In genomic region chr7:29363636-29364425, GRCh38 we compare ENCODE assay signal across 25 cellular contexts.
"Had no signal": no experiment of that assay in that cellular context is flagged by ENCODE, and none has a peak within 500 bp of the region (broad histone marks: within the 10 kb centered on the region; RNA-seq: fewer than 3 reads in every experiment).

No MANE protein-coding gene starts in this region.

- H3K4me3 ChIP-seq: colonic mucosa, esophagus squamous epithelium, lower lobe of right lung, neural progenitor cell, smooth muscle cell, suprapubic skin, transverse colon, vagina had no signal

- H3K9ac ChIP-seq: neural progenitor cell, parathyroid adenoma had no signal

- H3K4me2 ChIP-seq: neural progenitor cell, smooth muscle cell had no signal

- H3K36me3 ChIP-seq: colonic mucosa, esophagus squamous epithelium, lower lobe of right lung, neural progenitor cell, suprapubic skin, transverse colon, vagina had no signal

- H3K27me3 ChIP-seq: colonic mucosa, esophagus squamous epithelium, neural progenitor cell, suprapubic skin, transverse colon, vagina had no signal

- H3K27me3 Mint-ChIP-seq: dendritic cell treated with granulocyte-macrophage colony-stimulating factor and Interleukin-4, amounts not matched to agents 40 ng/mL and 50 ng/mL, for 4 days; progenitor cell of endocrine pancreas; stimulated activated naive CD8-positive, alpha-beta T cell treated with anti-CD3 and anti-CD28 coated beads, Interleukin-15, amount 100 ng/mL, for 72 hours had no signal

- H3K36me3 Mint-ChIP-seq: memory B cell, naive B cell, neural progenitor cell had no signal

- H2AFZ ChIP-seq: neural progenitor cell, parathyroid adenoma had no signal

- H3K9me3 Mint-ChIP-seq: dendritic cell treated with granulocyte-macrophage colony-stimulating factor and Interleukin-4, amounts not matched to agents 40 ng/mL and 50 ng/mL, for 4 days; memory B cell; naive B cell; nephron; neural progenitor cell; stimulated activated naive CD8-positive, alpha-beta T cell treated with anti-CD3 and anti-CD28 coated beads, Interleukin-15, amount 100 ng/mL, for 72 hours had no signal

- H3K27ac ChIP-seq: esophagus squamous epithelium, lower lobe of right lung, neural progenitor cell, parathyroid adenoma, suprapubic skin, vagina had no signal

- H3K4me1 Mint-ChIP-seq: memory B cell; naive B cell; nephron; stimulated activated naive CD8-positive, alpha-beta T cell treated with anti-CD3 and anti-CD28 coated beads, Interleukin-15, amount 100 ng/mL, for 72 hours had no signal

- H3K4me1 ChIP-seq: colonic mucosa, esophagus squamous epithelium, lower lobe of right lung, parathyroid adenoma, suprapubic skin had no signal

- DNase-seq: colonic mucosa; effector memory CD4-positive, alpha-beta T cell; erythroblast; esophagus squamous epithelium; hypothalamus; left ventricle myocardium superior; lower lobe of right lung; naive B cell; stimulated activated CD4-positive, alpha-beta T cell treated with anti-CD3 and anti-CD28 coated beads, Interleukin-12 subunit alpha, Interleukin-12 subunit beta, amount 100 ng/mL, for 4 hours; stimulated activated CD4-positive, alpha-beta T cell treated with anti-CD3 and anti-CD28 coated beads, Interleukin-1b, Interleukin-23, amount 100 ng/mL, for 48 hours; stimulated activated CD4-positive, alpha-beta T cell treated with anti-CD3 and anti-CD28 coated beads, Interleukin-4, amount 100 ng/mL, for 1 hour; stimulated activated CD8-positive, alpha-beta memory T cell treated with anti-CD3 and anti-CD28 coated beads, Interleukin-4, amount 100 ng/mL, for 48 hours; stimulated activated naive CD4-positive, alpha-beta T cell; stimulated activated naive CD8-positive, alpha-beta T cell treated with anti-CD3 and anti-CD28 coated beads, Interleukin-15, amount 100 ng/mL, for 72 hours; transverse colon had no signal

- H3K4me3 Mint-ChIP-seq: dendritic cell treated with granulocyte-macrophage colony-stimulating factor and Interleukin-4, amounts not matched to agents 40 ng/mL and 50 ng/mL, for 4 days; memory B cell; naive B cell; nephron; neural progenitor cell; stimulated activated naive CD8-positive, alpha-beta T cell treated with anti-CD3 and anti-CD28 coated beads, Interleukin-15, amount 100 ng/mL, for 72 hours had no signal

- ATAC-seq: left ventricle myocardium superior; lower lobe of right lung; sciatic nerve; stimulated activated naive CD8-positive, alpha-beta T cell treated with anti-CD3 and anti-CD28 coated beads, Interleukin-15, amount 100 ng/mL, for 72 hours had no signal

- H3K27ac Mint-ChIP-seq: dendritic cell treated with granulocyte-macrophage colony-stimulating factor and Interleukin-4, amounts not matched to agents 40 ng/mL and 50 ng/mL, for 4 days; memory B cell; naive B cell; nephron; neural progenitor cell; progenitor cell of endocrine pancreas; stimulated activated naive CD8-positive, alpha-beta T cell treated with anti-CD3 and anti-CD28 coated beads, Interleukin-15, amount 100 ng/mL, for 72 hours had no signal

- H3K79me2 ChIP-seq: parathyroid adenoma had no signal

- H3K9me3 ChIP-seq: colonic mucosa, esophagus squamous epithelium, lower lobe of right lung, suprapubic skin, transverse colon, vagina had no signal
